ENCODE assay signal across 15 cellular contexts in the genomic region with DNA sequence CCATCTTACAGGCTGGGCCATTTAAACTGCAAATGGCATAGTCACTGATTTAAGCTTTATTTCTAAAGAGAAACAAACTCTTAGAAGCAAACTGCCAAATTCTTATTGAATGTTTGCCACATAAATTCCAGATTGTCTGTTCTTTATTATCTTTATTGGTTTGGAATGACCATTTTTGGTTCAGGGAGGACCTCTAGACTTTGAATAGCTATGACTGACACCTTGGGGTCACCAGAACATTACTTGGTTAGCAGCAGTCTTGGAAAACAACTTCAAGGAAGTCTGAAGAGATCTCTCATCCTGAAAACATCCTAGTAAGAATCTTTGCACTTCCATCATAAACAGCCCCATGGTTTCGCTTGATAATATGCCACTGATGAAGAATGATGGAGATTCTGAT.
"Had no signal": no experiment of that assay in that cellular context is flagged by ENCODE, and none has a peak within 500 bp of the region (broad histone marks: within the 10 kb centered on the region; RNA-seq: fewer than 3 reads in every experiment).

No MANE protein-coding gene starts in this region.

- ATAC-seq: activated CD4-positive, alpha-beta T cell treated with anti-CD3 and anti-CD28 coated beads for 36 hours; activated CD8-positive, alpha-beta T cell treated with anti-CD3 and anti-CD28 coated beads for 36 hours; activated T-helper 17 cell treated with anti-CD3 and anti-CD28 coated beads, Interleukin-2, amount 50 U/mL, for 72 hours; heart right ventricle; left ventricle myocardium superior; WTC11 had no signal

- DNase-seq: activated CD4-positive, alpha-beta T cell treated with anti-CD3 and anti-CD28 coated beads for 36 hours; activated CD8-positive, alpha-beta T cell treated with anti-CD3 and anti-CD28 coated beads for 36 hours; activated naive CD4-positive, alpha-beta T cell; activated naive CD8-positive, alpha-beta T cell treated with anti-CD3 and anti-CD28 coated beads for 36 hours; activated T-cell treated with anti-CD3 and anti-CD28 coated beads, Interleukin-2, amount 50 U/mL, for 1 hour; amniotic stem cell; central memory CD4-positive, alpha-beta T cell; heart right ventricle; immature natural killer cell; left ventricle myocardium superior; occipital lobe; stimulated activated CD4-positive, alpha-beta T cell treated with anti-CD3 and anti-CD28 coated beads, Interleukin-2, amount 100 ng/mL, for 48 hours; upper lobe of left lung had no signal
